Comparison of ENCODE assay signal across 18 cellular contexts in genomic region chr16:87691686-87692079, GRCh38.
A peak's percentile ranks its signal among the peaks of the same experiment; 100 is the strongest.
DNase-seq lines count a peak whose midpoint lies in the region; ATAC-seq and TF ChIP-seq lines count a peak whose summit lies in the region.
"Had no signal": no experiment of that assay in that cellular context is flagged by ENCODE, and none has a peak within 500 bp of the region (broad histone marks: within the 10 kb centered on the region; RNA-seq: fewer than 3 reads in every experiment).

No MANE protein-coding gene starts in this region.

- H4K91ac ChIP-seq in H9 (ENCODE audit: insufficient read length, low read depth, low read length), result no peak overlapping the region

- no peaks in the 10 kb centered on the region for H3K79me2 ChIP-seq in H9 (ENCODE audit: insufficient read depth, low read length)

- no peaks in the 10 kb centered on the region for H4K20me1 ChIP-seq in H9 (ENCODE audit: control insufficient read depth, insufficient read depth, insufficient read length)

- H3K4me3 ChIP-seq in left ventricle myocardium inferior (peak overlapping the region; percentile 11), right cardiac atrium (ENCODE audit: low read length) (no peak overlapping the region)
- H3K4me3 ChIP-seq: SK-N-MC had no signal

- no peak overlapping the region for H3K23ac ChIP-seq in H9 (ENCODE audit: insufficient read length, low read depth, low read length)

- H3K27me3 ChIP-seq in left ventricle myocardium inferior (ENCODE audit: low read depth) (peaks cover 46% of the 10 kb centered on the region), right cardiac atrium (ENCODE audit: control insufficient read depth, insufficient read depth) (no peaks in the 10 kb centered on the region), H9 (ENCODE audit: insufficient read depth, low read length) (no peaks in the 10 kb centered on the region)

- no peak overlapping the region for H2BK5ac ChIP-seq in H9 (ENCODE audit: insufficient read length, low read length)

- no peak overlapping the region for H3K4ac ChIP-seq in H9 (ENCODE audit: low read depth, low read length)

- H3K18ac ChIP-seq in H9 (ENCODE audit: insufficient read length, low read depth, low read length), result no peak overlapping the region

- no peak overlapping the region for H3K56ac ChIP-seq in H9 (ENCODE audit: insufficient read length, low read depth, low read length)

- WGBS in right cardiac atrium, result 38% methylated on average over 14 of the region's 14 CpGs
- WGBS in H9 (ENCODE audit: extremely low coverage, insufficient read length, low lambda C conversion rate), result no CpG with 5 or more reads among the region's 14 CpGs

- H3K36me3 ChIP-seq in left ventricle myocardium inferior, result no peaks in the 10 kb centered on the region

- peaks cover 1% of the 10 kb centered on the region; the same call in 1 of the 2 replicates for H3K27me3 Mint-ChIP-seq in H9 (ENCODE audit: low read depth)

- intact Hi-C loops in left ventricle myocardium inferior (cut with micrococcal nuclease) (no loop called here), right cardiac atrium (cut with DNase I) (no loop called here)

- H3K23me2 ChIP-seq in H9 (ENCODE audit: insufficient read length, low read depth, low read length, poor library complexity, severe bottlenecking), result no peaks in the 10 kb centered on the region

- H3K9me3 Mint-ChIP-seq in H9, result no peaks in the 10 kb centered on the region

- no peak overlapping the region for H2BK12ac ChIP-seq in H9 (ENCODE audit: insufficient read length, low read depth, low read length)

- no peak overlapping the region for H3K9ac ChIP-seq in H9 (ENCODE audit: extremely low read depth, insufficient read length, low read length)

- no peak overlapping the region for H2BK20ac ChIP-seq in H9 (ENCODE audit: low read depth, low read length, poor library complexity, severe bottlenecking)

- H3K36me3 Mint-ChIP-seq in H9 (ENCODE audit: insufficient read depth in 1 of 3, low read depth in 3 of 3), result peaks cover 6 to 24% (median 22%) of the 10 kb centered on the region in 3 experiments; a peak in 6 of 7 replicates

- H2BK120ac ChIP-seq in H9 (ENCODE audit: low read depth, low read length, poor library complexity, severe bottlenecking), result no peak overlapping the region

- DNase-seq in left ventricle myocardium inferior (no peak), right cardiac atrium (no peak), H9 (no peak), Ammon's horn (ENCODE audit: low spot score) (no peak)
- DNase-seq: ACHN, COR-L47, KBM-7, NCI-H1105, NCI-H1694, NCI-H2081 treated with DMSO at 0.1 percent for 48 hours, NCI-H446 treated with DMSO at 0.1 percent for 48 hours, NCI-H69, OCI-M1, SHP77 had no signal

- ATAC-seq in right cardiac atrium, result no peak
- ATAC-seq in HG02642 (IDR thresholded peaks at IDR 0.05; ENCODE audit: poor library complexity, unreplicated experiment), result no peak

- H3K4me1 ChIP-seq in left ventricle myocardium inferior (peaks cover 10% of the 10 kb centered on the region), right cardiac atrium (ENCODE audit: control insufficient read depth, insufficient read depth, low read length) (no peaks in the 10 kb centered on the region), H9 (ENCODE audit: insufficient read depth, low read length) (no peaks in the 10 kb centered on the region)

- H3K27ac ChIP-seq in left ventricle myocardium inferior (replicated peaks) (no peak overlapping the region), right cardiac atrium (ENCODE audit: low read length) (no peak overlapping the region), H9 (ENCODE audit: insufficient read length, low read depth, low read length) (no peak overlapping the region), angular gyrus (ENCODE audit: low read depth, low read length) (peak overlapping the region; percentile 19), temporal lobe (ENCODE audit: low read depth, low read length) (peak overlapping the region; percentile 5)
- H3K27ac ChIP-seq: SK-N-MC had no signal

- peak overlapping the region; percentile 68 to 92 (median 77); a peak in 4 of 7 replicates for H3K27ac Mint-ChIP-seq in H9

- no peak overlapping the region for H4K5ac ChIP-seq in H9 (ENCODE audit: insufficient read length, low read depth, low read length)

- no peak overlapping the region for H2AFZ ChIP-seq in H9 (ENCODE audit: low read length)

- no peak overlapping the region for H3K4me3 Mint-ChIP-seq in H9

- TF ChIP-seq CTCF in left ventricle myocardium inferior (IDR thresholded peaks at IDR 0.05; ENCODE audit: borderline replicate concordance) (no peak), H9 (conservative IDR thresholded peaks at IDR 0.05) (no peak)

- H3K4me1 Mint-ChIP-seq in H9, result peaks cover 0 to 3% of the 10 kb centered on the region in 2 experiments; a peak in 2 of 4 replicates

- no peaks in the 10 kb centered on the region for H3K79me1 ChIP-seq in H9 (ENCODE audit: insufficient read depth, low read depth, low read length, poor library complexity, severe bottlenecking)

- no peak overlapping the region; the same call in 1 of the 2 replicates for H3K14ac ChIP-seq in H9 (ENCODE audit: insufficient read depth, low read length)

- no peak overlapping the region for H3T11ph ChIP-seq in H9 (ENCODE audit: low read length)

- no peak overlapping the region for H3K4me2 ChIP-seq in H9 (ENCODE audit: insufficient read depth, insufficient read length, low read length)

- H2AK5ac ChIP-seq in H9 (ENCODE audit: insufficient read length, low read length), result no peak overlapping the region

- no peak overlapping the region for H4K8ac ChIP-seq in H9 (replicated peaks; ENCODE audit: insufficient read length, low read depth, low read length)

- H2BK15ac ChIP-seq in H9 (ENCODE audit: low read depth, low read length), result no peak overlapping the region

- H3K9me3 ChIP-seq in left ventricle myocardium inferior (replicated peaks), result no peaks in the 10 kb centered on the region
- no peaks in the 10 kb centered on the region for H3K9me3 ChIP-seq in right cardiac atrium (ENCODE audit: control insufficient read depth, low read length)
- no peaks in the 10 kb centered on the region for H3K9me3 ChIP-seq in H9 (ENCODE audit: control insufficient read depth, low read depth, low read length)

Comparison
In these comparisons a context has a peak if more than half of its experiments do, and no peak if none do; other contexts are left out.
1. H3K27ac ChIP-seq: peak in angular gyrus (single experiment) and temporal lobe (single experiment); none in left ventricle myocardium inferior (single experiment), right cardiac atrium (single experiment) and H9 (single experiment).